Comparison of ENCODE assay signal across 24 cellular contexts in the genomic region with DNA sequence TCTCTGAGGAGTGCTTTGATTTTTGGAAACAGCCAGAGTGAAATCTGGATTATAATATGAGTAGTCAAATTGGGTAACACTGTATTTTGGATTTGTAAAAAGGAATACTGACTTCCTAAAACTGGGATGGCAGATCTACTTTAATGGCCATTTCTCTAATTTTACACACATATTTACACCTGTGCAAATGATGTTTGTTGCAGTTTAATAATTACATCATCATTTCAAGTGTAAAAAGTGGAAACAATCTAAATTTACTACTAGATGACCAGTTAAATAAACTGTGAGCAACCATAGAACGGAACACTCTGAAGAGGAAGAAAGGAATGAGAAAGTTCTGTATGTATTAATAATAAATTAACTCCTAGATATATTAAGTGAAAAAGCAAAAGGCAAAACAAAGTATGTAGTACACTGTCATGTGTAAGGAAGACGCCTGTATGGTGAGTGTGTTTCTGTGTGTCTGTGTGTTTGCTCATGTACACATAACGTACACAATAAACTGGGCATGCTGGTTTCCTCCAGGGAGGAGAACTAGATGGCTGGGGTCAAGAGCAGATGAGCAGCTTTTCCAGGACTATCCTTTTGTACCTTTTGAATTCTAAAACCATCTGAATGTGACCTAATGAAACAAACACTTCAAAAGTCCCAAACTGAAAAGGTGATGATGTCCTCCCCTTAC. TPM values are rescaled to one million over a fixed set of nuclear protein-coding genes. Genes with fewer than 3 reads are reported as not detected.
A peak's percentile ranks its signal among the peaks of the same experiment; 100 is the strongest.
DNase-seq lines count a peak whose midpoint lies in the region; ATAC-seq and TF ChIP-seq lines count a peak whose summit lies in the region.
"Had no signal": no experiment of that assay in that cellular context is flagged by ENCODE, and none has a peak within 500 bp of the region (broad histone marks: within the 10 kb centered on the region; RNA-seq: fewer than 3 reads in every experiment).

No MANE protein-coding gene starts in this region.

- H3K27me3 ChIP-seq in BLaER1 treated with 17β-estradiol and CSF1 and Interleukin-3, amounts not matched to agents 10 nM and 100 nM = no peaks in the 10 kb centered on the region
- H3K27me3 ChIP-seq in MM.1S (replicated peaks; ENCODE audit: insufficient read depth, low read length) = no peaks in the 10 kb centered on the region
- H3K27me3 ChIP-seq: dorsolateral prefrontal cortex, left lung, ovary, right atrium auricular region had no signal

- H3K27me3 Mint-ChIP-seq in activated naive CD8-positive, alpha-beta T cell treated with anti-CD3 and anti-CD28 coated beads for 36 hours = peaks cover 3% of the 10 kb centered on the region
- H3K27me3 Mint-ChIP-seq in effector memory CD8-positive, alpha-beta T cell = peaks cover 12 to 15% of the 10 kb centered on the region in 2 donors
- H3K27me3 Mint-ChIP-seq: T-cell had no signal

- peak overlapping the region; percentile 10 for H3K4me3 Mint-ChIP-seq in activated naive CD8-positive, alpha-beta T cell treated with anti-CD3 and anti-CD28 coated beads for 36 hours
- no peak overlapping the region for H3K4me3 Mint-ChIP-seq in effector memory CD8-positive, alpha-beta T cell
- H3K4me3 Mint-ChIP-seq: mesothelial cell of epicardium, nephron, type B pancreatic cell had no signal

- no peaks in the 10 kb centered on the region for H3K9me2 ChIP-seq in MM.1S (replicated peaks; ENCODE audit: insufficient read depth, low read length)

- H3K4me3 ChIP-seq in BLaER1 treated with 17β-estradiol and CSF1 and Interleukin-3, amounts not matched to agents 10 nM and 100 nM = no peak overlapping the region
- H3K4me3 ChIP-seq in MM.1S (ENCODE audit: low read length) = no peak overlapping the region
- H3K4me3 ChIP-seq: dorsolateral prefrontal cortex, heart left ventricle, left lung, ovary, right atrium auricular region had no signal

- peaks cover 1% of the 10 kb centered on the region for H3K9me3 Mint-ChIP-seq in activated naive CD8-positive, alpha-beta T cell treated with anti-CD3 and anti-CD28 coated beads for 36 hours
- no peaks in the 10 kb centered on the region for H3K9me3 Mint-ChIP-seq in effector memory CD8-positive, alpha-beta T cell
- H3K9me3 Mint-ChIP-seq: mesothelial cell of epicardium, nephron, T-cell, type B pancreatic cell had no signal

- no peak overlapping the region for H2AFZ ChIP-seq in MM.1S (ENCODE audit: low read length)

- peaks cover 15% of the 10 kb centered on the region for H3K79me2 ChIP-seq in MM.1S (ENCODE audit: low read length)

- peak overlapping the region; percentile 72 to 88 (median 81); a peak in 21 of 22 replicates for H3K4me2 ChIP-seq in BLaER1 treated with 17β-estradiol and CSF1 and Interleukin-3, amounts not matched to agents 10 nM and 100 nM
- H3K4me2 ChIP-seq in MM.1S (ENCODE audit: low read depth, low read length) = peak overlapping the region; percentile 60

- H3F3A ChIP-seq in MM.1S (ENCODE audit: insufficient read depth, low read length) = peaks cover 82% of the 10 kb centered on the region

- H3K9ac ChIP-seq in BLaER1 treated with 17β-estradiol and CSF1 and Interleukin-3, amounts not matched to agents 10 nM and 100 nM = peak overlapping the region in 9 of 11 experiments; percentile 23 to 80 (median 69); a peak in 14 of 22 replicates
- peak overlapping the region; percentile 33 for H3K9ac ChIP-seq in MM.1S (ENCODE audit: low read length)

- DNase-seq in COLO668 (lab: John Stamatoyannopoulos, UW; ENCODE audit: unreplicated experiment) = peak; percentile 28
- peak; percentile 38 for DNase-seq in MM.1S
- DNase-seq in activated naive CD8-positive, alpha-beta T cell treated with anti-CD3 and anti-CD28 coated beads for 36 hours = no peak
- DNase-seq in islet precursor cell = no peak
- no peak for DNase-seq in effector memory CD8-positive, alpha-beta T cell
- DNase-seq in cortex of kidney (lab: John Stamatoyannopoulos, UW) = no peak
- DNase-seq: activated gamma-delta T cell treated with Interleukin-2 at 50 U/mL for 16 hours, dorsolateral prefrontal cortex, H7, heart left ventricle, NCI-H1694, NCI-H526, ovary, SHP77 had no signal

- no peaks in the 10 kb centered on the region for H3K36me3 Mint-ChIP-seq in activated naive CD8-positive, alpha-beta T cell treated with anti-CD3 and anti-CD28 coated beads for 36 hours
- H3K36me3 Mint-ChIP-seq in effector memory CD8-positive, alpha-beta T cell (ENCODE audit: insufficient read depth) = no peaks in the 10 kb centered on the region
- H3K36me3 Mint-ChIP-seq: mesothelial cell of epicardium, T-cell, type B pancreatic cell had no signal

- H3K27ac Mint-ChIP-seq in activated naive CD8-positive, alpha-beta T cell treated with anti-CD3 and anti-CD28 coated beads for 36 hours = peak overlapping the region; percentile 44
- no peak overlapping the region for H3K27ac Mint-ChIP-seq in effector memory CD8-positive, alpha-beta T cell
- H3K27ac Mint-ChIP-seq: mesothelial cell of epicardium, type B pancreatic cell had no signal

- no peaks in the 10 kb centered on the region for H4K20me1 ChIP-seq in BLaER1 treated with 17β-estradiol and CSF1 and Interleukin-3, amounts not matched to agents 10 nM and 100 nM
- no peaks in the 10 kb centered on the region for H4K20me1 ChIP-seq in MM.1S (ENCODE audit: insufficient read depth, low read length)

- peaks cover 41% of the 10 kb centered on the region for H3K4me1 Mint-ChIP-seq in activated naive CD8-positive, alpha-beta T cell treated with anti-CD3 and anti-CD28 coated beads for 36 hours
- H3K4me1 Mint-ChIP-seq in effector memory CD8-positive, alpha-beta T cell (ENCODE audit: low read depth in 2 of 2) = peaks cover 5 to 18% of the 10 kb centered on the region in 2 donors
- H3K4me1 Mint-ChIP-seq: mesothelial cell of epicardium, nephron had no signal

- H3K27ac ChIP-seq in BLaER1 treated with 17β-estradiol and CSF1 and Interleukin-3, amounts not matched to agents 10 nM and 100 nM = peak overlapping the region in 10 of 11 experiments; percentile 37 to 90 (median 86); a peak in 19 of 22 replicates
- H3K27ac ChIP-seq in MM.1S (ENCODE audit: low read length) = peak overlapping the region; percentile 87
- H3K27ac ChIP-seq: dorsolateral prefrontal cortex, left lung, ovary, right atrium auricular region had no signal

- peaks cover 41 to 73% (median 57%) of the 10 kb centered on the region in 10 experiments for H3K4me1 ChIP-seq in BLaER1 treated with 17β-estradiol and CSF1 and Interleukin-3, amounts not matched to agents 10 nM and 100 nM
- H3K4me1 ChIP-seq in MM.1S (ENCODE audit: low read length) = peaks cover 65% of the 10 kb centered on the region
- H3K4me1 ChIP-seq: right atrium auricular region had no signal

- no peak for ATAC-seq in GM19455 (IDR thresholded peaks at IDR 0.05; ENCODE audit: unreplicated experiment)
- ATAC-seq in effector memory CD8-positive, alpha-beta T cell (replicated peaks) = no peak

- H3K36me3 ChIP-seq in BLaER1 treated with 17β-estradiol and CSF1 and Interleukin-3, amounts not matched to agents 10 nM and 100 nM = peaks cover 0 to 3% (median 0%) of the 10 kb centered on the region in 11 experiments; a peak in 3 of 22 replicates
- H3K36me3 ChIP-seq in MM.1S (replicated peaks; ENCODE audit: insufficient read depth, low read length) = no peaks in the 10 kb centered on the region
- H3K36me3 ChIP-seq: heart left ventricle, left lung, ovary, right atrium auricular region had no signal

- H3K9me3 ChIP-seq in BLaER1 treated with 17β-estradiol and CSF1 and Interleukin-3, amounts not matched to agents 10 nM and 100 nM (replicated peaks in 1 of 11) = peaks cover 0 to 11% (median 5%) of the 10 kb centered on the region in 11 experiments; a peak in 3 of 22 replicates
- H3K9me3 ChIP-seq in MM.1S (replicated peaks; ENCODE audit: insufficient read depth, low read length) = no peaks in the 10 kb centered on the region
- H3K9me3 ChIP-seq: heart left ventricle, left lung, ovary, right atrium auricular region had no signal

- TF ChIP-seq CTCF in MM.1S (IDR thresholded peaks at IDR 0.05; ENCODE audit: low read length) = no peak

RNA-seq across cellular contexts. Expression of gene RHEX, which starts 2.9 kb away (rescaled TPM):
- total RNA-seq in activated naive CD8-positive, alpha-beta T cell treated with anti-CD3 and anti-CD28 coated beads for 36 hours = not detected
- total RNA-seq: astrocyte, H7, IMR-90, mesothelial cell of epicardium, right atrium auricular region had no signal

RNA-seq across cellular contexts. Expression of gene CTSE, which starts 26.4 kb away (rescaled TPM):
- not detected for total RNA-seq in activated naive CD8-positive, alpha-beta T cell treated with anti-CD3 and anti-CD28 coated beads for 36 hours
- total RNA-seq: astrocyte, dorsolateral prefrontal cortex, H7, IMR-90, mesothelial cell of epicardium had no signal

RNA-seq across cellular contexts. Expression of gene RAB7B, which starts 46.9 kb away (rescaled TPM):
- total RNA-seq in activated naive CD8-positive, alpha-beta T cell treated with anti-CD3 and anti-CD28 coated beads for 36 hours = not detected
- total RNA-seq: H7 had no signal

Comparison
In these comparisons a context has a peak if more than half of its experiments do, and no peak if none do; other contexts are left out.
1. DNase-seq: peak in COLO668 (single experiment) and MM.1S (single experiment); none in activated naive CD8-positive, alpha-beta T cell treated with anti-CD3 and anti-CD28 coated beads for 36 hours (single experiment), islet precursor cell (single experiment), effector memory CD8-positive, alpha-beta T cell (0 of 3) and cortex of kidney (single experiment).